Comparison of ENCODE assay signal across 2 cellular contexts in genomic region chr16:53084736-53085538, GRCh38.
TF ChIP-seq lines count a peak whose summit lies in the region.

No MANE protein-coding gene starts in this region.

TF ChIP-seq in liver, 16 proteins besides CTCF, POLR2A, EP300 and RAD21:
- TF ChIP-seq NR2F2 (IDR thresholded peaks at IDR 0.05) (no peak), RXRA (IDR thresholded peaks at IDR 0.05) (no peak), SP1 (IDR thresholded peaks at IDR 0.05) (no peak), EGR1 (IDR thresholded peaks at IDR 0.05; ENCODE audit: low read depth in 2 of 2) (no peak), MAX (IDR thresholded peaks at IDR 0.05) (no peak), FOXA1 (IDR thresholded peaks at IDR 0.05) (no peak), REST (IDR thresholded peaks at IDR 0.05) (no peak), ATF3 (IDR thresholded peaks at IDR 0.05) (no peak), HNF4G (IDR thresholded peaks at IDR 0.05) (no peak), JUND (IDR thresholded peaks at IDR 0.05) (no peak), FOXA2 (IDR thresholded peaks at IDR 0.05) (no peak), GABPA (IDR thresholded peaks at IDR 0.05 in 1 of 2, conservative IDR thresholded peaks at IDR 0.05 in 1 of 2) (no peak), YY1 (IDR thresholded peaks at IDR 0.05) (no peak), ZBTB33 (IDR thresholded peaks at IDR 0.05) (no peak), TAF1 (conservative IDR thresholded peaks at IDR 0.05) (no peak), HNF4A (conservative IDR thresholded peaks at IDR 0.05) (no peak)

TF ChIP-seq in HepG2, 621 proteins besides CTCF, POLR2A, EP300 and RAD21:
- TF ChIP-seq SP4 (CRISPR knock-in tag; IDR thresholded peaks at IDR 0.05) (no peak), ZNF296 (CRISPR knock-in tag; conservative IDR thresholded peaks at IDR 0.05) (no peak), RAD51 (IDR thresholded peaks at IDR 0.05; ENCODE audit: borderline replicate concordance) (no peak), RFXANK (CRISPR knock-in tag; IDR thresholded peaks at IDR 0.05) (no peak), ZHX1 (CRISPR knock-in tag; IDR thresholded peaks at IDR 0.05; ENCODE audit: low read depth) (no peak), MED8 (CRISPR knock-in tag; IDR thresholded peaks at IDR 0.05; ENCODE audit: insufficient replicate concordance) (no peak), CEBPG (CRISPR knock-in tag; IDR thresholded peaks at IDR 0.05) (no peak), NKX3-1 (CRISPR knock-in tag; IDR thresholded peaks at IDR 0.05) (no peak), ZNF672 (CRISPR knock-in tag; IDR thresholded peaks at IDR 0.05) (no peak)
TF ChIP-seq in HepG2: peak in this region for 0.
